ENCODE assay signal across 8 cellular contexts in genomic region chr9:112296929-112297328, GRCh38.
"Had no signal": no experiment of that assay in that cellular context is flagged by ENCODE, and none has a peak within 500 bp of the region (broad histone marks: within the 10 kb centered on the region; RNA-seq: fewer than 3 reads in every experiment).

No MANE protein-coding gene starts in this region.

- DNase-seq: H9, HCEC 1CT, KG1 had no signal

- H3K27me3 Mint-ChIP-seq: IgD-negative memory B cell had no signal

- H3K4me3 ChIP-seq: GM23338 had no signal

- ATAC-seq: GM23338, HepG2 had no signal

- H2AFZ ChIP-seq: GM23338 had no signal

- H3K4me3 Mint-ChIP-seq: GM23338, H9, IgD-negative memory B cell had no signal

- H3K9me3 Mint-ChIP-seq: GM23338, H9, IgD-negative memory B cell had no signal

- H3K27ac ChIP-seq: HL-60 had no signal

- FAIRE-seq: H1, HepG2 had no signal

- H3K4me2 ChIP-seq: GM23338 had no signal

- H3K27ac Mint-ChIP-seq: GM23338 had no signal
